Comparison of ENCODE assay signal across 6 cellular contexts in genomic region chr11:119055901-119056300, GRCh38. TPM values are rescaled to one million over a fixed set of nuclear protein-coding genes. Genes with fewer than 3 reads are reported as not detected.
DNase-seq lines count a peak whose midpoint lies in the region; ATAC-seq, FAIRE-seq and TF ChIP-seq lines count a peak whose summit lies in the region.

No MANE protein-coding gene starts in this region.

- intact Hi-C loops in GM12878 (cut with micrococcal nuclease; ENCODE audit: unreplicated experiment) = loop anchor here (2.0 kb wide), 2 partner anchors 37 to 39 kb away; partner anchors contain the start of genes RPS25 and TRAPPC4

- no peaks in the 10 kb centered on the region for H3K9me3 Mint-ChIP-seq in IgD-negative memory B cell
- no peaks in the 10 kb centered on the region for H3K9me3 Mint-ChIP-seq in naive thymus-derived CD8-positive, alpha-beta T cell

- H3K27ac ChIP-seq in GM12878 (ENCODE audit: control insufficient read depth, insufficient read depth) = peak overlapping the region; percentile 59

- in situ Hi-C loops in GM12878 (cut with MboI) = no loop called here

- TF ChIP-seq CTCF in AG10803 (conservative IDR thresholded peaks at IDR 0.05; ENCODE audit: low read length) (peak; percentile 37), GM12878 (IDR thresholded peaks at IDR 0.05 in 2 of 3, conservative IDR thresholded peaks at IDR 0.05 in 1 of 3; ENCODE audit: control insufficient read depth in 2 of 3, extremely low read depth in 1 of 3, insufficient read depth in 1 of 3, low read depth in 3 of 3, low read length in 3 of 3) (peak; percentile 16 to 44 (median 32); a peak in 3 of 6 replicates)

- H2AFZ ChIP-seq in GM12878 (ENCODE audit: control insufficient read depth, low read depth, low read length) = no peak overlapping the region

- H3K4me1 ChIP-seq in GM12878 (ENCODE audit: control insufficient read depth, insufficient read depth, low read length) = peaks cover 24% of the 10 kb centered on the region

- under 1% methylated on average over 6 of the region's 6 CpGs for WGBS in GM12878 (ENCODE audit: insufficient coverage, insufficient replicate concordance, low lambda C conversion rate, missing lambda C conversion rate)

- no peaks in the 10 kb centered on the region for H3K9me3 ChIP-seq in GM12878 (replicated peaks; ENCODE audit: control insufficient read depth, insufficient read depth, low read length)

- H3K9ac ChIP-seq in GM12878 (ENCODE audit: control insufficient read depth, insufficient read depth, low read length) = peak overlapping the region; percentile 85

- peak overlapping the region; percentile 95 to 99 (median 98) for H3K4me3 Mint-ChIP-seq in IgD-negative memory B cell
- H3K4me3 Mint-ChIP-seq in naive thymus-derived CD8-positive, alpha-beta T cell = peak overlapping the region; percentile 81 to 99 (median 88)

- H3K4me2 ChIP-seq in GM12878 (ENCODE audit: control insufficient read depth, insufficient read depth) = peak overlapping the region; percentile 26

- FAIRE-seq in GM12878 (lab: Jason Lieb, UNC) (no peak), GM19239 (lab: Jason Lieb, UNC) (no peak)

- CTCF ChIA-PET in GM12878 (lab: Yijun Ruan, JAX) = interaction anchor here (0.8 to 3.2 kb wide), 16 partner anchors 12 to 227 kb away, joined by 3 to 16 read pairs (median 5); partner anchors contain the start of genes C2CD2L, HMBS, RPS25 and SLC37A4

- no peaks in the 10 kb centered on the region for H3K27me3 ChIP-seq in GM12878 (replicated peaks in 1 of 2; ENCODE audit: control insufficient read depth in 2 of 2, insufficient read depth in 2 of 2, low read length in 1 of 2)

- ATAC-seq in GM12878 = peak; percentile 20
- no peak for ATAC-seq in naive thymus-derived CD8-positive, alpha-beta T cell

- SMC1A ChIA-PET in GM12878 (lab: Charles Lee; ENCODE audit: uncharacterized antibody, unreplicated experiment) = interaction anchor here (0.7 to 1.5 kb wide), 3 partner anchors 11 to 44 kb away, joined by 3 to 6 read pairs (median 3); partner anchors contain the start of gene VPS11

- POLR2A ChIA-PET in GM12878 (lab: Charles Lee) = interaction anchor here (0.6 to 2.7 kb wide), 16 partner anchors 8 to 237 kb away, joined by 3 to 14 read pairs (median 6); partner anchors contain the start of genes C2CD2L, CENATAC, DPAGT1 and HINFP
- POLR2A ChIA-PET in naive thymus-derived CD8-positive, alpha-beta T cell (lab: Charles Lee) = interaction anchor here (0.8 to 4.0 kb wide), 12 partner anchors 8 to 617 kb away, joined by 3 to 45 read pairs (median 6); partner anchors contain the start of genes C2CD2L, CENATAC, DPAGT1 and RPS25

- DNase-seq in AG10803 (ENCODE audit: low read depth) = peak; percentile 42
- no peak for DNase-seq in GM12878 (ENCODE audit: low read depth, low spot score)
- DNase-seq in naive thymus-derived CD8-positive, alpha-beta T cell = peak in 3 of 10 donors; percentile 9 to 12 (median 11)
- no peak for DNase-seq in GM19239 (ENCODE audit: insufficient read length, low spot score)
- no peak for DNase-seq in NCI-H2196 treated with DMSO at 0.1 percent for 48 hours (lab: John Stamatoyannopoulos, UW; ENCODE audit: unreplicated experiment)

- H3K27me3 Mint-ChIP-seq in IgD-negative memory B cell = no peaks in the 10 kb centered on the region
- H3K27me3 Mint-ChIP-seq in naive thymus-derived CD8-positive, alpha-beta T cell = no peaks in the 10 kb centered on the region

- H3K27ac Mint-ChIP-seq in IgD-negative memory B cell = peak overlapping the region; percentile 88 to 97 (median 93)
- peak overlapping the region; percentile 72 to 97 (median 88) for H3K27ac Mint-ChIP-seq in naive thymus-derived CD8-positive, alpha-beta T cell

- H3K36me3 Mint-ChIP-seq in IgD-negative memory B cell = peaks cover 6% of the 10 kb centered on the region
- H3K36me3 Mint-ChIP-seq in naive thymus-derived CD8-positive, alpha-beta T cell = peaks cover 4 to 52% (median 17%) of the 10 kb centered on the region in 3 donors

- no peak for TF ChIP-seq RAD21 in GM12878 (IDR thresholded peaks at IDR 0.05; ENCODE audit: insufficient read depth, low read depth, low read length)

- no TSS peak for BruUV-seq in GM12878 (replicated peaks; lab: Mats Ljungman, UMichigan)

- peaks cover 43% of the 10 kb centered on the region for H3K79me2 ChIP-seq in GM12878 (ENCODE audit: control insufficient read depth, insufficient read depth, low read length)

- RAD21 ChIA-PET in GM12878 (lab: Charles Lee; ENCODE audit: unreplicated experiment) = interaction anchor here (0.9 to 2.4 kb wide), 5 partner anchors 12 to 282 kb away, joined by 4 to 9 read pairs (median 6); partner anchors contain the start of genes HMBS and VPS11

- no peaks in the 10 kb centered on the region for H4K20me1 ChIP-seq in GM12878 (ENCODE audit: control insufficient read depth, insufficient read depth)

- peaks cover 29 to 36% (median 34%) of the 10 kb centered on the region in 3 donors for H3K4me1 Mint-ChIP-seq in IgD-negative memory B cell
- peaks cover 18 to 42% (median 36%) of the 10 kb centered on the region in 4 donors for H3K4me1 Mint-ChIP-seq in naive thymus-derived CD8-positive, alpha-beta T cell

- H3K36me3 ChIP-seq in GM12878 (ENCODE audit: control insufficient read depth in 2 of 2, insufficient read depth in 2 of 2, low read length in 1 of 2) = peaks cover 15 to 21% of the 10 kb centered on the region in 2 experiments

- H3K4me3 ChIP-seq in AG10803 (ENCODE audit: low read length) (peak overlapping the region; percentile 88), GM12878 (peak overlapping the region; percentile 85)

- TF ChIP-seq EP300 in GM12878 (IDR thresholded peaks at IDR 0.05; ENCODE audit: borderline replicate concordance in 1 of 2, control insufficient read depth in 1 of 2, low read depth in 2 of 2, low read length in 2 of 2) = no peak

- TF ChIP-seq POLR2A in GM12878 (IDR thresholded peaks at IDR 0.05; ENCODE audit: low read depth, low read length) = no peak

RNA-seq across cellular contexts. Expression of gene HYOU1, which starts 1.1 kb away (rescaled TPM):
- polyA plus RNA-seq in IgD-negative memory B cell (16.4 TPM), GM12878 (2011; rRNA removed) (74.8 and 119 TPM in 2 replicates), GM12878 (2014; fragmentation: Illumina TruSeq; extraction: Trizol) (93.2 and 121 TPM in 2 replicates), GM12878 (2014; fragmentation: Nextera tagmentation; extraction: Ambion mirVana) (10 to 100 TPM; 15.4 to 46.3 TPM), GM12878 (2014; rRNA removed) (99.4 and 116 TPM in 2 replicates), GM12878 (2016; fragmentation: Nextera tagmentation; extraction: Ambion mirVana) (100 to 1,000 TPM; 154 to 157 TPM)
- 90.5 and 95.1 TPM in 2 replicates for total RNA-seq in GM12878 (2013; cell fraction: nucleolus; rRNA removed)
- total RNA-seq in GM12878 (2014; rRNA removed) (90.7 and 94.9 TPM in 2 replicates), GM12878 (2014; rRNA removed; fragmentation: Illumina TruSeq; extraction: Trizol) (80.8 and 91.5 TPM in 2 replicates), GM12878 (2021) (133 and 156 TPM in 2 replicates)
- polyA plus RNA-seq in GM12878 (2011; ENCODE audit: low read depth) = 59.9 TPM
- polyA plus RNA-seq in GM12878 (2011; cell fraction: cytosol; rRNA removed) = 141 and 144 TPM in 2 replicates
- polyA plus RNA-seq in GM12878 (2011; cell fraction: nucleus; rRNA removed) = 124 and 149 TPM in 2 replicates
- polyA plus RNA-seq in GM12878 (2012) = 70.3 and 94.8 TPM in 2 replicates
- polyA minus RNA-seq in GM12878 (2011; rRNA and poly(A)+ RNA removed) = 118 and 166 TPM in 2 replicates
- polyA minus RNA-seq in GM12878 (2011; cell fraction: cytosol; rRNA and poly(A)+ RNA removed) = 59.7 and 60.1 TPM in 2 replicates
- polyA minus RNA-seq in GM12878 (2011; cell fraction: nucleus; rRNA and poly(A)+ RNA removed) = 34.5 and 59.4 TPM in 2 replicates
- total RNA-seq in naive thymus-derived CD8-positive, alpha-beta T cell = 10 to 100 TPM; 65.1 to 69.6 TPM
- 10 to 100 TPM; 14.1 to 17.1 (median 15.8) TPM for polyA plus RNA-seq in naive thymus-derived CD8-positive, alpha-beta T cell

RNA-seq across cellular contexts. Expression of gene VPS11, which starts 11.7 kb away (rescaled TPM):
- polyA plus RNA-seq in IgD-negative memory B cell (52.6 TPM), GM12878 (2011; rRNA removed) (8.1 and 15.8 TPM in 2 replicates), GM12878 (2014; fragmentation: Illumina TruSeq; extraction: Trizol) (25.1 and 25.8 TPM in 2 replicates), GM12878 (2014; fragmentation: Nextera tagmentation; extraction: Ambion mirVana) (10 to 100 TPM; 18.3 to 18.9 TPM), GM12878 (2014; rRNA removed) (26.4 and 30.3 TPM in 2 replicates), GM12878 (2016; fragmentation: Nextera tagmentation; extraction: Ambion mirVana) (10 to 100 TPM; 24.6 to 26.2 TPM)
- total RNA-seq in GM12878 (2013; cell fraction: nucleolus; rRNA removed) = 28.5 and 34.5 TPM in 2 replicates
- total RNA-seq in GM12878 (2014; rRNA removed) (24.2 and 25.3 TPM in 2 replicates), GM12878 (2014; rRNA removed; fragmentation: Illumina TruSeq; extraction: Trizol) (24.4 and 24.9 TPM in 2 replicates), GM12878 (2021) (22.9 and 25.9 TPM in 2 replicates)
- 26.6 TPM for polyA plus RNA-seq in GM12878 (2011; ENCODE audit: low read depth)
- 22.4 and 23.1 TPM in 2 replicates for polyA plus RNA-seq in GM12878 (2011; cell fraction: cytosol; rRNA removed)
- polyA plus RNA-seq in GM12878 (2011; cell fraction: nucleus; rRNA removed) = 38.6 and 45.8 TPM in 2 replicates
- 28.0 and 30.9 TPM in 2 replicates for polyA plus RNA-seq in GM12878 (2012)
- polyA minus RNA-seq in GM12878 (2011; rRNA and poly(A)+ RNA removed) = 23.1 and 26.7 TPM in 2 replicates
- polyA minus RNA-seq in GM12878 (2011; cell fraction: cytosol; rRNA and poly(A)+ RNA removed) = 6.8 and 11.9 TPM in 2 replicates
- polyA minus RNA-seq in GM12878 (2011; cell fraction: nucleus; rRNA and poly(A)+ RNA removed) = 11.0 and 19.9 TPM in 2 replicates
- total RNA-seq in naive thymus-derived CD8-positive, alpha-beta T cell = 10 to 100 TPM; 63.3 to 68.0 TPM
- 10 to 100 TPM; 43.2 to 58.4 (median 44.8) TPM for polyA plus RNA-seq in naive thymus-derived CD8-positive, alpha-beta T cell

RNA-seq across cellular contexts. Expression of gene SLC37A4, which starts 25.2 kb away (rescaled TPM):
- polyA plus RNA-seq in IgD-negative memory B cell (10.9 TPM), GM12878 (2011; rRNA removed) (22.0 and 29.7 TPM in 2 replicates), GM12878 (2014; fragmentation: Illumina TruSeq; extraction: Trizol) (16.4 and 20.1 TPM in 2 replicates), GM12878 (2014; fragmentation: Nextera tagmentation; extraction: Ambion mirVana) (10 to 100 TPM; 11.9 to 12.1 TPM), GM12878 (2014; rRNA removed) (25.3 and 25.8 TPM in 2 replicates), GM12878 (2016; fragmentation: Nextera tagmentation; extraction: Ambion mirVana) (10 to 100 TPM; 24.2 to 27.8 TPM)
- total RNA-seq in GM12878 (2013; cell fraction: nucleolus; rRNA removed) = 37.1 and 38.5 TPM in 2 replicates
- total RNA-seq in GM12878 (2014; rRNA removed) (15.5 and 17.1 TPM in 2 replicates), GM12878 (2014; rRNA removed; fragmentation: Illumina TruSeq; extraction: Trizol) (11.5 and 11.6 TPM in 2 replicates), GM12878 (2021) (19.2 and 20.6 TPM in 2 replicates)
- polyA plus RNA-seq in GM12878 (2011; ENCODE audit: low read depth) = 13.3 TPM
- 45.9 and 47.6 TPM in 2 replicates for polyA plus RNA-seq in GM12878 (2011; cell fraction: cytosol; rRNA removed)
- polyA plus RNA-seq in GM12878 (2011; cell fraction: nucleus; rRNA removed) = 136 and 177 TPM in 2 replicates
- 13.9 and 18.0 TPM in 2 replicates for polyA plus RNA-seq in GM12878 (2012)
- polyA minus RNA-seq in GM12878 (2011; rRNA and poly(A)+ RNA removed) = 40.1 and 45.7 TPM in 2 replicates
- polyA minus RNA-seq in GM12878 (2011; cell fraction: cytosol; rRNA and poly(A)+ RNA removed) = 5.3 and 8.1 TPM in 2 replicates
- 21.5 and 27.0 TPM in 2 replicates for polyA minus RNA-seq in GM12878 (2011; cell fraction: nucleus; rRNA and poly(A)+ RNA removed)
- total RNA-seq in naive thymus-derived CD8-positive, alpha-beta T cell = 10 to 100 TPM; 15.3 to 17.1 TPM
- polyA plus RNA-seq in naive thymus-derived CD8-positive, alpha-beta T cell = 10 to 100 TPM in 2 of 3 donors, 1 to 10 TPM in 1; 9.7 to 12.8 (median 12.1) TPM

RNA-seq across cellular contexts. Expression of gene HMBS, which starts 28.8 kb away (rescaled TPM):
- polyA plus RNA-seq in IgD-negative memory B cell (24.8 TPM), GM12878 (2011; rRNA removed) (39.6 and 52.0 TPM in 2 replicates), GM12878 (2014; fragmentation: Illumina TruSeq; extraction: Trizol) (39.3 and 47.4 TPM in 2 replicates), GM12878 (2014; fragmentation: Nextera tagmentation; extraction: Ambion mirVana) (10 to 100 TPM; 17.7 to 27.6 TPM), GM12878 (2014; rRNA removed) (54.5 and 63.0 TPM in 2 replicates), GM12878 (2016; fragmentation: Nextera tagmentation; extraction: Ambion mirVana) (10 to 100 TPM; 92.4 to 96.7 TPM)
- 13.3 and 13.5 TPM in 2 replicates for total RNA-seq in GM12878 (2013; cell fraction: nucleolus; rRNA removed)
- total RNA-seq in GM12878 (2014; rRNA removed) (15.8 and 20.8 TPM in 2 replicates), GM12878 (2014; rRNA removed; fragmentation: Illumina TruSeq; extraction: Trizol) (20.3 and 21.2 TPM in 2 replicates), GM12878 (2021) (50.6 and 53.0 TPM in 2 replicates)
- 18.7 TPM for polyA plus RNA-seq in GM12878 (2011; ENCODE audit: low read depth)
- polyA plus RNA-seq in GM12878 (2011; cell fraction: cytosol; rRNA removed) = 65.9 and 86.7 TPM in 2 replicates
- 84.9 and 101 TPM in 2 replicates for polyA plus RNA-seq in GM12878 (2011; cell fraction: nucleus; rRNA removed)
- polyA plus RNA-seq in GM12878 (2012) = 19.2 and 23.6 TPM in 2 replicates
- 39.4 and 52.7 TPM in 2 replicates for polyA minus RNA-seq in GM12878 (2011; rRNA and poly(A)+ RNA removed)
- polyA minus RNA-seq in GM12878 (2011; cell fraction: cytosol; rRNA and poly(A)+ RNA removed) = 16.6 and 17.5 TPM in 2 replicates
- 21.2 and 24.7 TPM in 2 replicates for polyA minus RNA-seq in GM12878 (2011; cell fraction: nucleus; rRNA and poly(A)+ RNA removed)
- 1 to 10 TPM; 6.9 to 8.0 TPM for total RNA-seq in naive thymus-derived CD8-positive, alpha-beta T cell
- polyA plus RNA-seq in naive thymus-derived CD8-positive, alpha-beta T cell = 10 to 100 TPM; 20.0 to 32.7 (median 24.3) TPM

RNA-seq across cellular contexts. Expression of gene TRAPPC4, which starts 37.3 kb away (rescaled TPM):
- polyA plus RNA-seq in IgD-negative memory B cell (81.5 TPM), GM12878 (2011; rRNA removed) (94.2 and 105 TPM in 2 replicates), GM12878 (2014; fragmentation: Illumina TruSeq; extraction: Trizol) (56.7 and 61.6 TPM in 2 replicates), GM12878 (2014; fragmentation: Nextera tagmentation; extraction: Ambion mirVana) (100 to 1,000 TPM; 205 to 231 TPM), GM12878 (2014; rRNA removed) (91.5 and 92.7 TPM in 2 replicates), GM12878 (2016; fragmentation: Nextera tagmentation; extraction: Ambion mirVana) (100 to 1,000 TPM; 188 to 196 TPM)
- 40.8 and 43.0 TPM in 2 replicates for total RNA-seq in GM12878 (2013; cell fraction: nucleolus; rRNA removed)
- total RNA-seq in GM12878 (2014; rRNA removed) (76.5 and 87.1 TPM in 2 replicates), GM12878 (2014; rRNA removed; fragmentation: Illumina TruSeq; extraction: Trizol) (66.1 and 69.1 TPM in 2 replicates), GM12878 (2021) (62.7 and 62.8 TPM in 2 replicates)
- polyA plus RNA-seq in GM12878 (2011; ENCODE audit: low read depth) = 37.4 TPM
- 154 and 245 TPM in 2 replicates for polyA plus RNA-seq in GM12878 (2011; cell fraction: cytosol; rRNA removed)
- polyA plus RNA-seq in GM12878 (2011; cell fraction: nucleus; rRNA removed) = 71.7 and 114 TPM in 2 replicates
- 53.1 and 53.9 TPM in 2 replicates for polyA plus RNA-seq in GM12878 (2012)
- 80.1 and 95.1 TPM in 2 replicates for polyA minus RNA-seq in GM12878 (2011; rRNA and poly(A)+ RNA removed)
- 9.5 and 15.8 TPM in 2 replicates for polyA minus RNA-seq in GM12878 (2011; cell fraction: cytosol; rRNA and poly(A)+ RNA removed)
- polyA minus RNA-seq in GM12878 (2011; cell fraction: nucleus; rRNA and poly(A)+ RNA removed) = 30.0 and 42.6 TPM in 2 replicates
- 100 to 1,000 TPM; 100 to 109 TPM for total RNA-seq in naive thymus-derived CD8-positive, alpha-beta T cell
- 10 to 100 TPM; 73.0 to 97.6 (median 86.1) TPM for polyA plus RNA-seq in naive thymus-derived CD8-positive, alpha-beta T cell
